12 cellular contexts compared by ENCODE assay signal in genomic region chr4:76596713-76597112, GRCh38.
"Had no signal": no experiment of that assay in that cellular context is flagged by ENCODE, and none has a peak within 500 bp of the region (broad histone marks: within the 10 kb centered on the region; RNA-seq: fewer than 3 reads in every experiment).

No MANE protein-coding gene starts in this region.

- H3K27me3 ChIP-seq: adrenal gland, body of pancreas, left lung, right lobe of liver, uterus had no signal

- DNase-seq: activated CD4-positive, alpha-beta T cell treated with anti-CD3 and anti-CD28 coated beads, Interleukin-2, amount 10 ng/mL, durations not matched to agents 7 days and 5 days; activated CD4-positive, CD25-positive, alpha-beta regulatory T cell; activated naive CD4-positive, alpha-beta T cell treated with anti-CD3 and anti-CD28 coated beads, Interleukin-2, amount 50 U/mL, for 16 hours; adrenal gland; body of pancreas; right lobe of liver; stimulated activated CD4-positive, alpha-beta T cell treated with anti-CD3 and anti-CD28 coated beads, Interleukin-2, amount 100 ng/mL, for 24 hours; stimulated activated naive CD4-positive, alpha-beta T cell; T-helper 2 cell; uterus had no signal

- ATAC-seq: body of pancreas, left lung had no signal

- H3K27ac ChIP-seq: adrenal gland, neutrophil, uterus had no signal

- H3K4me1 ChIP-seq: uterus had no signal

- H3K36me3 ChIP-seq: adrenal gland, left lung, neutrophil, right lobe of liver, uterus had no signal

- H3K4me3 ChIP-seq: adrenal gland, body of pancreas, left lung, right lobe of liver, uterus had no signal

- H3K9me3 ChIP-seq: adrenal gland, body of pancreas, left lung, neutrophil, right lobe of liver, uterus had no signal
